ENCODE assay signal across 16 cellular contexts in genomic region chr3:102025568-102025967, GRCh38.
A peak's percentile ranks its signal among the peaks of the same experiment; 100 is the strongest.
DNase-seq lines count a peak whose midpoint lies in the region; ATAC-seq, FAIRE-seq and TF ChIP-seq lines count a peak whose summit lies in the region.
"Had no signal": no experiment of that assay in that cellular context is flagged by ENCODE, and none has a peak within 500 bp of the region (broad histone marks: within the 10 kb centered on the region; RNA-seq: fewer than 3 reads in every experiment).

No MANE protein-coding gene starts in this region.

- POLR2A ChIA-PET in SK-N-SH (lab: Yijun Ruan, JAX) = no interaction called here

- CTCF ChIA-PET in SK-N-SH (lab: Yijun Ruan, JAX) = interaction anchor here (0.8 kb wide), 1 partner anchor 70 kb away, joined by 3 read pairs; no protein-coding TSS in a partner anchor

- H3K4me3 Mint-ChIP-seq in T-helper 17 cell (peak overlapping the region; percentile 47), osteocyte (ENCODE audit: unreplicated experiment) (no peak overlapping the region)
- H3K4me3 Mint-ChIP-seq: CD4-positive, CD25-positive, alpha-beta regulatory T cell; H9 had no signal

- no peak overlapping the region for H3K27ac Mint-ChIP-seq in T-helper 17 cell
- H3K27ac Mint-ChIP-seq in osteocyte (ENCODE audit: unreplicated experiment) = peak overlapping the region; percentile 11
- H3K27ac Mint-ChIP-seq: H9 had no signal

- H3K27me3 ChIP-seq in SK-N-SH (ENCODE audit: insufficient read depth) = no peaks in the 10 kb centered on the region
- H3K27me3 ChIP-seq: MG63 had no signal

- H3K27ac ChIP-seq in SK-N-SH (ENCODE audit: low read depth in 2 of 2, low read length in 1 of 2) = peak overlapping the region in 1 of 2 experiments; percentile 72; a peak in 3 of 4 replicates
- H3K27ac ChIP-seq: SK-N-MC had no signal

- no peaks in the 10 kb centered on the region for H3K4me1 ChIP-seq in SK-N-SH (ENCODE audit: control insufficient read depth in 1 of 2, insufficient read depth in 2 of 2, low read depth in 1 of 2, low read length in 1 of 2)

- DNase-seq in SK-N-SH (no peak), T-helper 17 cell (no peak), osteocyte (ENCODE audit: extremely low spot score, unreplicated experiment) (no peak), urothelium cell line (ENCODE audit: low spot score) (no peak), COR-L47 (lab: John Stamatoyannopoulos, UW) (no peak)
- DNase-seq: CD4-positive, CD25-positive, alpha-beta regulatory T cell; H9; IMR-90; Karpas-422; MG63; NCI-H187; NCI-H446 had no signal

- H3F3A ChIP-seq in SK-N-SH (replicated peaks; ENCODE audit: insufficient read depth) = peaks cover 5% of the 10 kb centered on the region

- no peaks in the 10 kb centered on the region for H3K79me2 ChIP-seq in SK-N-SH (ENCODE audit: insufficient read depth)

- WGBS in SK-N-SH (ENCODE audit: low lambda C conversion rate) = 38% methylated on average over 1 of the region's 1 CpG

- no peak overlapping the region for H3K4me2 ChIP-seq in SK-N-SH

- H3K27me3 Mint-ChIP-seq in T-helper 17 cell (peaks cover 10% of the 10 kb centered on the region), osteocyte (ENCODE audit: unreplicated experiment) (peaks cover 2% of the 10 kb centered on the region)
- H3K27me3 Mint-ChIP-seq: CD4-positive, CD25-positive, alpha-beta regulatory T cell had no signal

- H3K4me1 Mint-ChIP-seq in T-helper 17 cell = no peaks in the 10 kb centered on the region
- no peaks in the 10 kb centered on the region for H3K4me1 Mint-ChIP-seq in osteocyte (ENCODE audit: unreplicated experiment)

- TF ChIP-seq CTCF in SK-N-SH (IDR thresholded peaks at IDR 0.05) (no peak), osteocyte (IDR thresholded peaks at IDR 0.05) (no peak)

- no peaks in the 10 kb centered on the region for H3K36me3 Mint-ChIP-seq in T-helper 17 cell (ENCODE audit: low read depth)
- no peaks in the 10 kb centered on the region for H3K36me3 Mint-ChIP-seq in osteocyte (ENCODE audit: unreplicated experiment)
- H3K36me3 Mint-ChIP-seq: CD4-positive, CD25-positive, alpha-beta regulatory T cell had no signal

- FAIRE-seq in urothelium cell line (lab: Jason Lieb, UNC) = no peak
- FAIRE-seq: A204.1 had no signal

- H4K20me1 ChIP-seq in SK-N-SH (ENCODE audit: insufficient read depth) = no peaks in the 10 kb centered on the region

- peak overlapping the region; percentile 38; the same call in 1 of the 2 replicates for H2AFZ ChIP-seq in SK-N-SH (ENCODE audit: low read depth)

- no peak overlapping the region for H3K4me3 ChIP-seq in SK-N-SH (ENCODE audit: low read depth in 2 of 2, low read length in 1 of 2)
- H3K4me3 ChIP-seq: MG63, SK-N-MC had no signal

- H3K9me3 ChIP-seq in SK-N-SH (0 out of 2 replicates have a peak, but pooled peaks cover 7% of the 10 kb centered on the region), T-helper 17 cell (ENCODE audit: control insufficient read depth, low read length, poor library complexity, severe bottlenecking) (peaks cover 2% of the 10 kb centered on the region)

- no peak overlapping the region for H3K9ac ChIP-seq in SK-N-SH

- TF ChIP-seq RAD21 in SK-N-SH (IDR thresholded peaks at IDR 0.05; ENCODE audit: low read length) = no peak

- no peaks in the 10 kb centered on the region for H3K9me2 ChIP-seq in SK-N-SH

- ATAC-seq in SK-N-SH treated with all-trans-retinoic acid at 6 μM for 48 hours (no peak), T-helper 17 cell (no peak), GM19023 (IDR thresholded peaks at IDR 0.05; ENCODE audit: unreplicated experiment) (no peak)

- H3K36me3 ChIP-seq in SK-N-SH (replicated peaks in 1 of 2; ENCODE audit: control insufficient read depth in 1 of 2, insufficient read depth in 2 of 2, low read length in 1 of 2) = peaks cover 0 to 3% of the 10 kb centered on the region in 2 experiments
- H3K36me3 ChIP-seq: MG63 had no signal

- no peaks in the 10 kb centered on the region for H3K9me3 Mint-ChIP-seq in osteocyte (ENCODE audit: unreplicated experiment)
- H3K9me3 Mint-ChIP-seq: H9 had no signal

- no peak for TF ChIP-seq EP300 in SK-N-SH (IDR thresholded peaks at IDR 0.05; ENCODE audit: borderline replicate concordance in 1 of 2, low read depth in 1 of 2, low read length in 1 of 2)

TF ChIP-seq in SK-N-SH, 30 proteins besides CTCF, POLR2A, EP300 and RAD21 (continues in another document):
- TF ChIP-seq EZH2phosphoT487 (IDR thresholded peaks at IDR 0.05; ENCODE audit: borderline replicate concordance, low read depth) (no peak), TCF12 (IDR thresholded peaks at IDR 0.05) (no peak), RXRA (IDR thresholded peaks at IDR 0.05; ENCODE audit: borderline replicate concordance, low read depth) (no peak), SIN3A (IDR thresholded peaks at IDR 0.05; ENCODE audit: borderline replicate concordance, low read depth, low read length) (no peak), YY1 (IDR thresholded peaks at IDR 0.05; ENCODE audit: low read depth) (no peak), NFIC (IDR thresholded peaks at IDR 0.05; ENCODE audit: borderline replicate concordance) (no peak), USF2 (IDR thresholded peaks at IDR 0.05; ENCODE audit: borderline replicate concordance, low read depth, low read length) (no peak)

TF ChIP-seq in SK-N-SH treated with all-trans-retinoic acid at 6 μM for 48 hours, 23 proteins besides CTCF, POLR2A, EP300 and RAD21:
- no peak for TF ChIP-seq ZNF70 (CRISPR knock-in tag; IDR thresholded peaks at IDR 0.05)
- no peak for TF ChIP-seq CREB5 (CRISPR knock-in tag; IDR thresholded peaks at IDR 0.05; ENCODE audit: low read depth)
